Comparison of ENCODE assay signal across 1 cellular context in genomic region chr3:150410311-150411105, GRCh38.
A peak's percentile ranks its signal among the peaks of the same experiment; 100 is the strongest.
TF ChIP-seq lines count a peak whose summit lies in the region.

No MANE protein-coding gene starts in this region.

TF ChIP-seq in K562, 482 proteins besides CTCF, POLR2A, EP300 and RAD21 (continued from another document):
- TF ChIP-seq ATF1 (CRISPR knock-in tag; IDR thresholded peaks at IDR 0.05) (no peak), ATF1 (tag; IDR thresholded peaks at IDR 0.05) (peak; percentile 15; the same call in 1 of the 2 replicates), ETV5 (CRISPR knock-in tag; IDR thresholded peaks at IDR 0.05; ENCODE audit: low read depth) (0 out of 2 replicates have a peak, but pooled peaks have one; percentile 32), THAP7 (CRISPR knock-in tag; IDR thresholded peaks at IDR 0.05) (no peak), SMAD3 (CRISPR knock-in tag; conservative IDR thresholded peaks at IDR 0.05) (no peak), ZNF239 (CRISPR knock-in tag; IDR thresholded peaks at IDR 0.05) (no peak)
